1 cellular context compared by ENCODE assay signal in genomic region chr15:31609243-31609642, GRCh38.
TF ChIP-seq lines count a peak whose summit lies in the region.

No MANE protein-coding gene starts in this region.

TF ChIP-seq in GM23338, 12 proteins besides CTCF, POLR2A, EP300 and RAD21 (continued from another document):
- TF ChIP-seq ZNF462 (CRISPR knock-in tag; IDR thresholded peaks at IDR 0.05): no peak
